ENCODE assay signal across 8 cellular contexts in the genomic region with DNA sequence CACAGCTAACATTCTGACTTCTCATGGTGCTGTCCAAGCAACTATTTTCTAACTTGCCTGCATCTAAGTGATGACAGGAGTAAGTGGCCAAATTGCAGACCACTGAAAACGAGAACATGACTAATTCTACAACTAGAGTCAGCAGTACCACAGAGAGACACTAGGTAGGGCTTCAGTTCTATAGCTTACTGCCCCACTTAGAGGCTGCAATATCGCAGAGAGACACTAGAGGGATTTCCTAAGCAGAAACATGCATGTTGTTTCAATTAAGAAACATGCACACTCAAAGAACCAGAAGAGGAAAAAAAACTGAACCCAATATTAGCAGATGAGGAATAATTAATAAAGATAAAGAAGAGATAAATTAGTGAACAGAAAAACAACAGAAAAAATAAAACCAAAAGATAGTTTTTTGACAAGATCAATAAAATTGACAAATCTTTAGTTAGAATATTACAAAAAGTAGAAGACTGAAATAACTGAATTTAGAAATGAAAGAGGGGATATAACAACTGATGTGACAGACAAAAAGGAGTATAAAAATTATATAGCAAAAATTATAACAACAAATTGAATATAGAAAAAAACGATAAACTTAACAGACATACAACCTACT.
A peak's percentile ranks its signal among the peaks of the same experiment; 100 is the strongest.
DNase-seq lines count a peak whose midpoint lies in the region; ATAC-seq, FAIRE-seq and TF ChIP-seq lines count a peak whose summit lies in the region.

No MANE protein-coding gene starts in this region.

- peak; percentile 86 for TF ChIP-seq CTCF in foreskin keratinocyte (conservative IDR thresholded peaks at IDR 0.05)
- peak; percentile 71 to 99 (median 88) for TF ChIP-seq CTCF in pancreas (IDR thresholded peaks at IDR 0.05)

- H3K4me1 ChIP-seq in CD4-positive, alpha-beta memory T cell (ENCODE audit: insufficient read depth, low read length) = no peaks in the 10 kb centered on the region
- H3K4me1 ChIP-seq in foreskin keratinocyte (no peaks in the 10 kb centered on the region), pancreas (no peaks in the 10 kb centered on the region)

- H3K27me3 ChIP-seq in CD4-positive, alpha-beta memory T cell (ENCODE audit: insufficient read depth, low read length) = no peaks in the 10 kb centered on the region
- H3K27me3 ChIP-seq in foreskin keratinocyte (no peaks in the 10 kb centered on the region), pancreas (peaks cover 0 to 11% (median 0%) of the 10 kb centered on the region in 4 donors)

- no peaks in the 10 kb centered on the region for H3K36me3 ChIP-seq in CD4-positive, alpha-beta memory T cell (ENCODE audit: insufficient read depth, low read length)
- H3K36me3 ChIP-seq in pancreas = no peaks in the 10 kb centered on the region

- H3K9me3 ChIP-seq in CD4-positive, alpha-beta memory T cell (ENCODE audit: control insufficient read depth in 1 of 2, low read length in 2 of 2) = no peaks in the 10 kb centered on the region
- no peaks in the 10 kb centered on the region for H3K9me3 ChIP-seq in pancreas

- WGBS in pancreas, 2 donors = 28 to 32% methylated on average over 3 of the region's 3 CpGs

- intact Hi-C loops in CD4-positive, alpha-beta memory T cell (cut with micrococcal nuclease) = no loop called here
- intact Hi-C loops in activated CD4-positive, alpha-beta T cell treated with anti-CD3 and anti-CD28 coated beads, Interleukin-2, amount 10 ng/mL, durations not matched to agents 24 days and 14 days (cut with micrococcal nuclease) = no loop called here
- intact Hi-C loops in pancreas (cut with DNase I) = no loop called here

- POLR2A ChIA-PET in CD4-positive, alpha-beta memory T cell (lab: Charles Lee; ENCODE audit: partially characterized antibody) = no interaction called here

- H3K9me3 Mint-ChIP-seq in CD4-positive, alpha-beta memory T cell = peaks cover 0 to 2% (median 0%) of the 10 kb centered on the region in 8 donors
- H3K9me3 Mint-ChIP-seq in activated CD4-positive, alpha-beta T cell treated with anti-CD3 and anti-CD28 coated beads, Interleukin-2, amount 10 ng/mL, durations not matched to agents 24 days and 14 days = no peaks in the 10 kb centered on the region

- no peaks in the 10 kb centered on the region for H3K4me1 Mint-ChIP-seq in CD4-positive, alpha-beta memory T cell
- H3K4me1 Mint-ChIP-seq in activated CD4-positive, alpha-beta T cell treated with anti-CD3 and anti-CD28 coated beads, Interleukin-2, amount 10 ng/mL, durations not matched to agents 24 days and 14 days = no peaks in the 10 kb centered on the region

- peak; percentile 43 to 59 (median 50) for DNase-seq in CD4-positive, alpha-beta memory T cell
- peak; percentile 82 for DNase-seq in activated CD4-positive, alpha-beta T cell treated with anti-CD3 and anti-CD28 coated beads, Interleukin-2, amount 10 ng/mL, durations not matched to agents 24 days and 14 days
- DNase-seq in foreskin keratinocyte (peak; percentile 16 to 47), pancreas (peak in 3 of 6 donors; percentile 20 to 71 (median 34)), OCI-M1 (lab: John Stamatoyannopoulos, UW) (no peak), caudate nucleus (lab: John Stamatoyannopoulos, UW) (no peak)

- no peak overlapping the region for H3K4me3 Mint-ChIP-seq in CD4-positive, alpha-beta memory T cell
- no peak overlapping the region for H3K4me3 Mint-ChIP-seq in activated CD4-positive, alpha-beta T cell treated with anti-CD3 and anti-CD28 coated beads, Interleukin-2, amount 10 ng/mL, durations not matched to agents 24 days and 14 days

- H3K27ac Mint-ChIP-seq in CD4-positive, alpha-beta memory T cell = no peak overlapping the region
- no peak overlapping the region for H3K27ac Mint-ChIP-seq in activated CD4-positive, alpha-beta T cell treated with anti-CD3 and anti-CD28 coated beads, Interleukin-2, amount 10 ng/mL, durations not matched to agents 24 days and 14 days

- ATAC-seq in GM19438 (IDR thresholded peaks at IDR 0.05; ENCODE audit: low read depth, unreplicated experiment) = peak; percentile 100
- ATAC-seq in HG03439 (IDR thresholded peaks at IDR 0.05; ENCODE audit: unreplicated experiment) = peak; percentile 100
- ATAC-seq in foreskin keratinocyte = peak; percentile 92
- ATAC-seq in pancreas = peak; percentile 71 to 98 (median 96)

- peaks cover 0 to 1% of the 10 kb centered on the region in 2 donors for H3K27me3 Mint-ChIP-seq in CD4-positive, alpha-beta memory T cell
- no peaks in the 10 kb centered on the region for H3K27me3 Mint-ChIP-seq in activated CD4-positive, alpha-beta T cell treated with anti-CD3 and anti-CD28 coated beads, Interleukin-2, amount 10 ng/mL, durations not matched to agents 24 days and 14 days

- H3K4me3 ChIP-seq in CD4-positive, alpha-beta memory T cell (ENCODE audit: low read length in 2 of 2) = no peak overlapping the region
- H3K4me3 ChIP-seq in pancreas = no peak overlapping the region

- no peak for FAIRE-seq in pancreas (lab: Jason Lieb, UNC)

- CTCF ChIA-PET in CD4-positive, alpha-beta memory T cell (lab: Charles Lee; ENCODE audit: partially characterized antibody) = interaction anchor here (0.8 to 1.7 kb wide), 4 partner anchors 12 to 437 kb away, joined by 3 to 5 read pairs (median 4); no protein-coding TSS in a partner anchor

- no peaks in the 10 kb centered on the region for H3K36me3 Mint-ChIP-seq in CD4-positive, alpha-beta memory T cell
- no peaks in the 10 kb centered on the region for H3K36me3 Mint-ChIP-seq in activated CD4-positive, alpha-beta T cell treated with anti-CD3 and anti-CD28 coated beads, Interleukin-2, amount 10 ng/mL, durations not matched to agents 24 days and 14 days (ENCODE audit: low read depth)

- H3K27ac ChIP-seq in CD4-positive, alpha-beta memory T cell (ENCODE audit: low read depth, low read length) = no peak overlapping the region
- no peak overlapping the region for H3K27ac ChIP-seq in foreskin keratinocyte
- no peak overlapping the region for H3K27ac ChIP-seq in pancreas
- H3K27ac ChIP-seq in caudate nucleus (ENCODE audit: low read depth, low read length) = no peak overlapping the region

Comparison
In these comparisons a context has a peak if more than half of its experiments do, and no peak if none do; other contexts are left out.
1. DNase-seq: peak in CD4-positive, alpha-beta memory T cell (5 of 5), activated CD4-positive, alpha-beta T cell treated with anti-CD3 and anti-CD28 coated beads, Interleukin-2, amount 10 ng/mL, durations not matched to agents 24 days and 14 days (single experiment) and foreskin keratinocyte (2 of 2); none in OCI-M1 (single experiment) and caudate nucleus (0 of 61).
2. Peak in every context shown above with its lines, with median percentiles within 50 percentile points of each other: ATAC-seq.